Comparison of ENCODE assay signal across 1 cellular context in genomic region chr12:47777741-47778558, GRCh38.
TF ChIP-seq lines count a peak whose summit lies in the region.

No MANE protein-coding gene starts in this region.

TF ChIP-seq in K562, 482 proteins besides CTCF, POLR2A, EP300 and RAD21 (continued from another document):
- TF ChIP-seq MEIS2 (IDR thresholded peaks at IDR 0.05; ENCODE audit: partially characterized antibody) = peak; percentile 65
- TF ChIP-seq TBL1XR1 (IDR thresholded peaks at IDR 0.05; ENCODE audit: low read length in 2 of 2) = peak; percentile 57 to 72; a peak in 2 of 4 replicates
- peak; percentile 61; the same call in 1 of the 2 replicates for TF ChIP-seq CC2D1A (IDR thresholded peaks at IDR 0.05)
- TF ChIP-seq ZBTB1 (CRISPR knock-in tag; IDR thresholded peaks at IDR 0.05; ENCODE audit: borderline replicate concordance, low read depth) = peak; percentile 80; the same call in 1 of the 2 replicates
- peak; percentile 75; the same call in 1 of the 2 replicates for TF ChIP-seq ZNF197 (CRISPR knock-in tag; IDR thresholded peaks at IDR 0.05; ENCODE audit: low read depth)
- peak; percentile 26 to 32; a peak in 1 of 4 replicates for TF ChIP-seq SIN3A (IDR thresholded peaks at IDR 0.05; ENCODE audit: borderline replicate concordance in 2 of 2, control insufficient read depth in 1 of 2, low read depth in 2 of 2, low read length in 2 of 2)
- peak; percentile 37; the same call in 1 of the 2 replicates for TF ChIP-seq NR2C1 (IDR thresholded peaks at IDR 0.05)
- TF ChIP-seq NR2C1 (tag; IDR thresholded peaks at IDR 0.05) = peak; percentile 29; the same call in 1 of the 2 replicates
- peak; percentile 95 for TF ChIP-seq ZNF589 (CRISPR knock-in tag; IDR thresholded peaks at IDR 0.05; ENCODE audit: low read depth)
- TF ChIP-seq KDM2B (CRISPR knock-in tag; IDR thresholded peaks at IDR 0.05) = no peak
- TF ChIP-seq HSF4 (CRISPR knock-in tag; IDR thresholded peaks at IDR 0.05; ENCODE audit: borderline replicate concordance) = no peak
- TF ChIP-seq NKRF (IDR thresholded peaks at IDR 0.05; ENCODE audit: borderline replicate concordance) = peak; percentile 45; the same call in 1 of the 2 replicates
- TF ChIP-seq MEF2D (tag; conservative IDR thresholded peaks at IDR 0.05; ENCODE audit: low read depth) = peak; percentile 73
- TF ChIP-seq SREBF2 (CRISPR knock-in tag; IDR thresholded peaks at IDR 0.05) = no peak
- TF ChIP-seq ARID1B (IDR thresholded peaks at IDR 0.05) = peak; percentile 93
- TF ChIP-seq, protein P1, sequence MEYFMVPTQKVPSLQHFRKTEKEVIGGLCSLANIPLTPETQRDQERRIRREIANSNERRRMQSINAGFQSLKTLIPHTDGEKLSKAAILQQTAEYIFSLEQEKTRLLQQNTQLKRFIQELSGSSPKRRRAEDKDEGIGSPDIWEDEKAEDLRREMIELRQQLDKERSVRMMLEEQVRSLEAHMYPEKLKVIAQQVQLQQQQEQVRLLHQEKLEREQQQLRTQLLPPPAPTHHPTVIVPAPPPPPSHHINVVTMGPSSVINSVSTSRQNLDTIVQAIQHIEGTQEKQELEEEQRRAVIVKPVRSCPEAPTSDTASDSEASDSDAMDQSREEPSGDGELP (CRISPR knock-in tag; IDR thresholded peaks at IDR 0.05; ENCODE audit: borderline replicate concordance) = peak; percentile 89
- peak; percentile 68 to 75 for TF ChIP-seq KDM1A (IDR thresholded peaks at IDR 0.05)
- TF ChIP-seq ZKSCAN1 (IDR thresholded peaks at IDR 0.05; ENCODE audit: low read depth, low read length) = no peak
- TF ChIP-seq BCOR (IDR thresholded peaks at IDR 0.05) = peak; percentile 60; the same call in 1 of the 2 replicates
